ENCODE assay signal across 22 cellular contexts in the genomic region with DNA sequence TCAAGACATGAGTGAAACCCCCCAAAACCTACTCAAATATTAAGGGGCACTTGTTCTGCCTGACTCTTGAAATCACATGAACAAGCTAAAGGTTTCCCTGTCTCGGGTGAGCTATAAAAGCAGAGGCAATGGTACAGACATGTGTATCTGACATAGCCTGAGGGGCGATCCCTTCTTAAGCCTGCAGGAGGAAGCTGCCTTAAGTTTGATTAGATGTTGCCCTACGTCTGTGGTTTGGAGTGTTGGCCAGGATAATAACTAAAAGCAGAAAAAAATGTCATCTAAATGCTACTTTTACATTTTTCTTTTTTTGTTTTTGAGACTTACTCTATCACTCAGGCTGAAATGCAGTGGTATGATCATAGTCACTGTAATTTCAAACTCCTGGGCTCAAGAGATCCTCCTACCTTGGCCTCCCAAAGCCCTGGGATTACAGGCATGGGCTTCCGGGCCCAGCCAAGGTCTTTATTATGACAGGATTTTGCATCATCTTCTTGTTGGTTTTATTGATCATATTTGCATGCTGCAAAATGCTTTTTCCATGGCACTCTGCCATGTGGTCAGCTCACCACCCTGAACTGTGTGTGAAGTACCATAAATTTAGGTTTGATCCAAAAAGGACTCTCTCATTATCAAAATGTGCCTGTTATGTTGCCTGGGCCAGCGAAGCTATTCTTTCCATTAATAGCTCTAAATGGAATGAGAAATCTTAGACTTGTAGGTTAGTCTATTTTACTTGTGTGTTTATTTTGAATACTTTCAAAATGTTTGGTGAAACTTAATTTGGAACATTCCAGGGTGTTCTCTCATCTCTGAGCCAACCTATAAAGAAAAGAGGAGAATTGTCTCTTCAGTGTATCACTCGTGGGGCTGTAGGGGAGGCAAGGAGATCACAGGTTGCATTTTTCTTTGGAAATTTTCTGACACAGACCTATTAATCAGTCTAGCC. TPM values are rescaled to one million over a fixed set of nuclear protein-coding genes. Genes with fewer than 3 reads are reported as not detected.
DNase-seq lines count a peak whose midpoint lies in the region; ATAC-seq, FAIRE-seq and TF ChIP-seq lines count a peak whose summit lies in the region.
"Had no signal": no experiment of that assay in that cellular context is flagged by ENCODE, and none has a peak within 500 bp of the region (broad histone marks: within the 10 kb centered on the region; RNA-seq: fewer than 3 reads in every experiment).

No MANE protein-coding gene starts in this region.

- CTCF ChIA-PET in WTC11 (lab: Charles Lee) = interaction anchor here (1.1 kb wide), 2 partner anchors 10 to 78 kb away, joined by 3 to 5 read pairs; no protein-coding TSS in a partner anchor

- POLR2A ChIA-PET in WTC11 (lab: Charles Lee) = interaction anchor here (1.2 kb wide), 1 partner anchor 16 kb away, joined by 3 read pairs; a partner anchor contains a TSS

- no peak for TF ChIP-seq CTCF in WTC11 (IDR thresholded peaks at IDR 0.05)

- DNase-seq in GF-D8 (lab: John Stamatoyannopoulos, UW) = peak; percentile 80
- peak; percentile 56 for DNase-seq in MG63
- no peak for DNase-seq in WTC11 (ENCODE audit: low spot score)
- peak; percentile 27 for DNase-seq in hepatic stellate cell (ENCODE audit: low spot score)
- no peak for DNase-seq in NCI-H146 (lab: John Stamatoyannopoulos, UW)
- no peak for DNase-seq in GM12891 (ENCODE audit: insufficient read length, low spot score)
- DNase-seq in left ventricle myocardium superior = no peak
- DNase-seq: activated naive CD8-positive, alpha-beta T cell treated with anti-CD3 and anti-CD28 coated beads for 36 hours; activated T-cell treated with anti-CD3 and anti-CD28 coated beads, Interleukin-2, amount 50 U/mL, for 72 hours; Caco-2; colonic mucosa; foreskin keratinocyte; natural killer cell; NCI-H1930; Right ventricle myocardium superior; T-helper 1 cell; transverse colon had no signal

- H3K4me3 ChIP-seq in MG63 = no peak overlapping the region
- H3K4me3 ChIP-seq: colonic mucosa, transverse colon had no signal

- no peak for FAIRE-seq in GM12891 (lab: Jason Lieb, UNC)
- FAIRE-seq: GM19239, H54 had no signal

- no peak for TF ChIP-seq POLR2A in GM12891 (IDR thresholded peaks at IDR 0.05; ENCODE audit: low read depth, low read length)

- ATAC-seq in WTC11 (peak; percentile 74), left ventricle myocardium superior (no peak)
- ATAC-seq: activated T-cell treated with anti-CD3 and anti-CD28 coated beads, Interleukin-2, amount 50 U/mL, for 72 hours; foreskin keratinocyte; natural killer cell had no signal

- H3K36me3 Mint-ChIP-seq in WTC11 = no peaks in the 10 kb centered on the region
- H3K36me3 Mint-ChIP-seq: activated naive CD8-positive, alpha-beta T cell treated with anti-CD3 and anti-CD28 coated beads for 36 hours; brain; natural killer cell had no signal

- no peak overlapping the region for H3K4me3 Mint-ChIP-seq in WTC11
- H3K4me3 Mint-ChIP-seq: activated naive CD8-positive, alpha-beta T cell treated with anti-CD3 and anti-CD28 coated beads for 36 hours; activated T-cell treated with anti-CD3 and anti-CD28 coated beads, Interleukin-2, amount 50 U/mL, for 72 hours; brain; memory B cell; natural killer cell; stimulated activated naive CD8-positive, alpha-beta T cell treated with anti-CD3 and anti-CD28 coated beads, Interleukin-15, Interleukin-2, amounts not matched to agents 100 ng/mL and 50 ng/mL, for 24 hours had no signal

- H3K9me3 Mint-ChIP-seq in WTC11 = peaks cover 9% of the 10 kb centered on the region; the same call in 1 of the 2 replicates
- H3K9me3 Mint-ChIP-seq: activated naive CD8-positive, alpha-beta T cell treated with anti-CD3 and anti-CD28 coated beads for 36 hours; activated T-cell treated with anti-CD3 and anti-CD28 coated beads, Interleukin-2, amount 50 U/mL, for 72 hours; memory B cell; natural killer cell; stimulated activated naive CD8-positive, alpha-beta T cell treated with anti-CD3 and anti-CD28 coated beads, Interleukin-15, Interleukin-2, amounts not matched to agents 100 ng/mL and 50 ng/mL, for 24 hours had no signal

- no peaks in the 10 kb centered on the region for H3K27me3 Mint-ChIP-seq in WTC11 (ENCODE audit: low read depth)
- H3K27me3 Mint-ChIP-seq: activated naive CD8-positive, alpha-beta T cell treated with anti-CD3 and anti-CD28 coated beads for 36 hours had no signal

- H3K27me3 ChIP-seq in MG63 = no peaks in the 10 kb centered on the region
- H3K27me3 ChIP-seq: colonic mucosa, foreskin keratinocyte, transverse colon had no signal

- H3K27ac Mint-ChIP-seq in WTC11 = no peak overlapping the region
- H3K27ac Mint-ChIP-seq: activated naive CD8-positive, alpha-beta T cell treated with anti-CD3 and anti-CD28 coated beads for 36 hours; activated T-cell treated with anti-CD3 and anti-CD28 coated beads, Interleukin-2, amount 50 U/mL, for 72 hours; memory B cell; natural killer cell; stimulated activated naive CD8-positive, alpha-beta T cell treated with anti-CD3 and anti-CD28 coated beads, Interleukin-15, Interleukin-2, amounts not matched to agents 100 ng/mL and 50 ng/mL, for 24 hours had no signal

- intact Hi-C loops in left ventricle myocardium superior (cut with micrococcal nuclease) = no loop called here

- no peaks in the 10 kb centered on the region for H3K4me1 Mint-ChIP-seq in WTC11
- H3K4me1 Mint-ChIP-seq: activated naive CD8-positive, alpha-beta T cell treated with anti-CD3 and anti-CD28 coated beads for 36 hours; natural killer cell had no signal

- peaks cover 4% of the 10 kb centered on the region; the same call in 1 of the 2 replicates for H3K9me3 ChIP-seq in MG63
- H3K9me3 ChIP-seq: Caco-2, colonic mucosa, transverse colon had no signal

- H3K36me3 ChIP-seq in MG63 = no peaks in the 10 kb centered on the region
- H3K36me3 ChIP-seq: colonic mucosa, transverse colon had no signal

TF ChIP-seq in WTC11, 78 proteins besides CTCF, POLR2A, EP300 and RAD21 (continues in another document):
- TF ChIP-seq CBFB (CRISPR knock-in tag; IDR thresholded peaks at IDR 0.05; ENCODE audit: low read depth) (no peak), MAX (CRISPR knock-in tag; IDR thresholded peaks at IDR 0.05) (no peak), ERG (CRISPR knock-in tag; IDR thresholded peaks at IDR 0.05) (no peak)

TF ChIP-seq in GM12891, 5 proteins besides CTCF, POLR2A, EP300 and RAD21:
- TF ChIP-seq POLR2AphosphoS5 (IDR thresholded peaks at IDR 0.05; ENCODE audit: low read depth, low read length) (no peak), PAX5 (IDR thresholded peaks at IDR 0.05; ENCODE audit: insufficient read depth, low read length, severe bottlenecking) (no peak), TAF1 (IDR thresholded peaks at IDR 0.05; ENCODE audit: low read depth, low read length) (no peak), POU2F2 (IDR thresholded peaks at IDR 0.05; ENCODE audit: low read depth, low read length) (no peak), SPI1 (IDR thresholded peaks at IDR 0.05; ENCODE audit: low read depth, low read length) (no peak)

RNA-seq across cellular contexts. Expression of gene HMGN1, which starts 15.0 kb away (rescaled TPM):
- 474 and 726 TPM in 2 replicates for total RNA-seq in MG63 (2014; rRNA removed; shearing (Covaris generic); ENCODE audit: low replicate concordance)
- total RNA-seq in WTC11 (2021) (469 to 522 TPM (median 522 TPM) in 3 replicates), left ventricle myocardium superior (75.4 TPM)
- 242 TPM for polyA plus RNA-seq in GM12891 (2012; ENCODE audit: low read depth, missing spikeins)

RNA-seq across cellular contexts. Expression of gene BRWD1, which starts 50.4 kb away (rescaled TPM):
- 33.8 and 67.0 TPM in 2 replicates for total RNA-seq in MG63 (2014; rRNA removed; shearing (Covaris generic); ENCODE audit: low replicate concordance)
- 48.8 to 53.3 TPM (median 52.5 TPM) in 3 replicates for total RNA-seq in WTC11 (2021)
- 5.2 TPM for polyA plus RNA-seq in GM12891 (2012; ENCODE audit: low read depth, missing spikeins)
- 34.2 TPM for total RNA-seq in left ventricle myocardium superior

Comparison
In these comparisons a context has a peak if more than half of its experiments do, and no peak if none do; other contexts are left out.
1. DNase-seq: peak in GF-D8 (single experiment), MG63 (single experiment) and hepatic stellate cell (single experiment); none in WTC11 (single experiment), NCI-H146 (single experiment), GM12891 (single experiment) and left ventricle myocardium superior (single experiment).